In genomic region chr6:151067684-151068596, GRCh38 we compare ENCODE assay signal across 1 cellular context.
TF ChIP-seq lines count a peak whose summit lies in the region.

No MANE protein-coding gene starts in this region.

TF ChIP-seq in SK-N-SH, 30 proteins besides CTCF, POLR2A, EP300 and RAD21 (continued from another document):
- TF ChIP-seq USF2 (IDR thresholded peaks at IDR 0.05; ENCODE audit: borderline replicate concordance, low read depth, low read length): no peak
- TF ChIP-seq TEAD4 (IDR thresholded peaks at IDR 0.05; ENCODE audit: borderline replicate concordance, insufficient read depth): peak; percentile 33; the same call in 1 of the 2 replicates
- TF ChIP-seq MAX (IDR thresholded peaks at IDR 0.05; ENCODE audit: low read depth): peak; percentile 40
- TF ChIP-seq MEF2A (IDR thresholded peaks at IDR 0.05; ENCODE audit: borderline replicate concordance, low read depth): peak; percentile 35; the same call in 1 of the 2 replicates
TF ChIP-seq in SK-N-SH: peak in this region for 13.
